8 cellular contexts compared by ENCODE assay signal in genomic region chr21:38925923-38926322, GRCh38.
DNase-seq lines count a peak whose midpoint lies in the region; ATAC-seq and TF ChIP-seq lines count a peak whose summit lies in the region.

No MANE protein-coding gene starts in this region.

- H3K4me1 ChIP-seq in SJSA1 (replicated peaks) (peaks cover 53% of the 10 kb centered on the region), gastroesophageal sphincter (peaks cover 5 to 37% (median 9%) of the 10 kb centered on the region in 3 donors)

- H3K4me3 ChIP-seq in SJSA1 (no peak overlapping the region), gastroesophageal sphincter (peak overlapping the region; percentile 21 to 36), retinal pigment epithelial cell (ENCODE audit: low read length) (peak overlapping the region; percentile 33)

- H3K9me3 ChIP-seq in SJSA1 (replicated peaks) (no peaks in the 10 kb centered on the region; the same call in 1 of the 2 replicates), gastroesophageal sphincter (peaks cover 0 to 5% (median 0%) of the 10 kb centered on the region in 3 donors)

- TF ChIP-seq CTCF in gastroesophageal sphincter (IDR thresholded peaks at IDR 0.05) (no peak), retinal pigment epithelial cell (conservative IDR thresholded peaks at IDR 0.05; ENCODE audit: low read depth, low read length) (no peak)

- ATAC-seq in gastroesophageal sphincter (peak; percentile 89), GM19467 (IDR thresholded peaks at IDR 0.05; ENCODE audit: unreplicated experiment) (no peak), GM18498 (IDR thresholded peaks at IDR 0.05; ENCODE audit: unreplicated experiment) (no peak)

- TF ChIP-seq EP300 in gastroesophageal sphincter (IDR thresholded peaks at IDR 0.05), result no peak

- DNase-seq in GM04503 (ENCODE audit: low read depth) (peak; percentile 66), SJSA1 (ENCODE audit: low read depth in 1 of 2, low spot score in 2 of 2) (peak; percentile 96 to 98), retinal pigment epithelial cell (ENCODE audit: low read depth) (no peak), cortex of kidney (lab: John Stamatoyannopoulos, UW) (no peak)
- DNase-seq in stimulated activated CD8-positive, alpha-beta memory T cell treated with anti-CD3 and anti-CD28 coated beads, Interleukin-4, amount 100 ng/mL, for 48 hours, result no peak

- H3K27me3 ChIP-seq in SJSA1 (replicated peaks) (no peaks in the 10 kb centered on the region), gastroesophageal sphincter (no peaks in the 10 kb centered on the region)

- 0% methylated on average over 2 of the region's 7 CpGs; no CpG with 5 or more reads in 1 of the 2 donors for WGBS in gastroesophageal sphincter (ENCODE audit: low coverage in 1 of 2), 2 donors

- H3K27ac ChIP-seq in SJSA1 (peak overlapping the region; percentile 85), gastroesophageal sphincter (peak overlapping the region; percentile 51 to 86 (median 82))

- H3K36me3 ChIP-seq in SJSA1 (no peaks in the 10 kb centered on the region), gastroesophageal sphincter (no peaks in the 10 kb centered on the region)

- TF ChIP-seq POLR2A in gastroesophageal sphincter (IDR thresholded peaks at IDR 0.05), result no peak

Comparison
In these comparisons a context has a peak if more than half of its experiments do, and no peak if none do; other contexts are left out.
1. DNase-seq: peak in GM04503 (single experiment) and SJSA1 (2 of 2); none in retinal pigment epithelial cell (single experiment), stimulated activated CD8-positive, alpha-beta memory T cell treated with anti-CD3 and anti-CD28 coated beads, Interleukin-4, amount 100 ng/mL, for 48 hours (single experiment) and cortex of kidney (single experiment).